9 cellular contexts compared by ENCODE assay signal in the genomic region with DNA sequence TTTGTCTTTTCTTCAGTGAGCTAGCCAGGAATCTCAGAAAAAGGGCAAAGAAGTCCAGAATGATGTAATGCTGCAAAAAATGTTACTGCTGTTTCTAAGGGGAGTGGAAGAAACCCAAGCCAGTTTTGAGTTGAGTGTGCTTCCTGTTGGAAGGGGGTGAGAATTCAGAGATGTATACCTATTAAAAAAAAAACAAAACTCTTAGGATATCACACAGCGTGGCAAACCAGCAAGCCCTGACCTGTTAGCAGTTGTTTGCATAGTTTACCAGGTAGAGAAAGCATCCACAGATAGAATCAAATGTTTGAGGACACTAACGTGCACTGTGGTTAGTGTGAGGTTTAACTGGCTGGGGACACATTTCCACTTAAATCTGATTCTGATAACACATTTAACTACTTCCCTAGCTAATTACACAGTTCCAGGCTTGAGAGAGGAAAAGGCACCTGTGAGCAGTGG. TPM values are rescaled to one million over a fixed set of nuclear protein-coding genes. Genes with fewer than 3 reads are reported as not detected.
DNase-seq lines count a peak whose midpoint lies in the region; ATAC-seq and TF ChIP-seq lines count a peak whose summit lies in the region.
"Had no signal": no experiment of that assay in that cellular context is flagged by ENCODE, and none has a peak within 500 bp of the region (broad histone marks: within the 10 kb centered on the region; RNA-seq: fewer than 3 reads in every experiment).

No MANE protein-coding gene starts in this region.

- H3K27ac Mint-ChIP-seq in nephron progenitor cell (peak overlapping the region; percentile 82), T-cell (no peak overlapping the region)

- no TSS peak for BruUV-seq in OCI-LY7 (replicated peaks; lab: Mats Ljungman, UMichigan)

- H3K9me2 ChIP-seq in OCI-LY7 (ENCODE audit: insufficient read depth, low read length), result no peaks in the 10 kb centered on the region

- no peak for TF ChIP-seq EP300 in gastroesophageal sphincter (IDR thresholded peaks at IDR 0.05)

- POLR2A ChIA-PET in OCI-LY7 (lab: Charles Lee) (interaction anchor here (0.6 to 1.7 kb wide), 2 partner anchors 12 to 80 kb away, joined by 4 to 5 read pairs; partner anchors contain the start of gene BASP1), T-cell (lab: Charles Lee) (no interaction called here)

- WGBS in gastroesophageal sphincter (ENCODE audit: low coverage in 1 of 2), 2 donors, result 42 to 54% methylated on average over 2 of the region's 2 CpGs

- CTCF ChIA-PET in OCI-LY7 (lab: Charles Lee; ENCODE audit: unreplicated experiment) (no interaction called here), T-cell (lab: Charles Lee) (interaction anchor here in 1 of 2 donors (0.6 kb wide), 1 partner anchor 248 kb away, joined by 6 read pairs; no protein-coding TSS in a partner anchor)

- ATAC-seq in GM18870 (IDR thresholded peaks at IDR 0.05; ENCODE audit: unreplicated experiment) (peak; percentile 64), HG02763 (IDR thresholded peaks at IDR 0.05; ENCODE audit: unreplicated experiment) (peak; percentile 50), gastroesophageal sphincter (no peak), T-cell (replicated peaks in 1 of 4) (no peak)

- H3K4me1 Mint-ChIP-seq in nephron progenitor cell (peaks cover 22% of the 10 kb centered on the region), T-cell (no peaks in the 10 kb centered on the region)

- TF ChIP-seq CTCF in OCI-LY7 (conservative IDR thresholded peaks at IDR 0.05; ENCODE audit: low read length) (no peak), nephron progenitor cell (IDR thresholded peaks at IDR 0.05) (no peak), gastroesophageal sphincter (IDR thresholded peaks at IDR 0.05) (no peak)

- H3K79me2 ChIP-seq in OCI-LY7 (ENCODE audit: insufficient read depth, low read depth, low read length), result peaks cover 67% of the 10 kb centered on the region

- H3K4me2 ChIP-seq in OCI-LY7 (ENCODE audit: low read length), result peak overlapping the region; percentile 19; the same call in 1 of the 2 replicates

- H3K4me3 ChIP-seq in OCI-LY7 (ENCODE audit: low read depth, low read length, poor library complexity, severe bottlenecking), result no peak overlapping the region
- H3K4me3 ChIP-seq in gastroesophageal sphincter, result no peak overlapping the region
- H3K4me3 ChIP-seq: heart left ventricle had no signal

- H3K36me3 Mint-ChIP-seq in nephron progenitor cell (ENCODE audit: low read depth) (peaks cover 91% of the 10 kb centered on the region), T-cell (no peaks in the 10 kb centered on the region)

- H3K27me3 Mint-ChIP-seq in nephron progenitor cell (ENCODE audit: low read depth, poor library complexity) (no peaks in the 10 kb centered on the region), T-cell (peaks cover 4 to 24% of the 10 kb centered on the region in 2 donors)

- no peak for TF ChIP-seq POLR2A in gastroesophageal sphincter (IDR thresholded peaks at IDR 0.05)

- H3K9me3 Mint-ChIP-seq in nephron progenitor cell (peaks cover 17% of the 10 kb centered on the region), T-cell (peaks cover 0 to 4% (median 0%) of the 10 kb centered on the region in 3 donors)

- no peak overlapping the region for H2AFZ ChIP-seq in OCI-LY7 (ENCODE audit: low read length)

- H3K9me3 ChIP-seq in OCI-LY7 (ENCODE audit: low read length) (no peaks in the 10 kb centered on the region), gastroesophageal sphincter (no peaks in the 10 kb centered on the region)
- H3K9me3 ChIP-seq: heart left ventricle had no signal

- peaks cover 40% of the 10 kb centered on the region for H3K27me3 ChIP-seq in gastroesophageal sphincter

- H3K4me3 Mint-ChIP-seq in nephron progenitor cell (no peak overlapping the region), T-cell (no peak overlapping the region)

- no peak for DNase-seq in OCI-LY7 (ENCODE audit: low spot score)
- no peak for DNase-seq in nephron progenitor cell
- no peak for DNase-seq in NOMO-1 treated with dmso at 0.1 percent for 144 hours (lab: John Stamatoyannopoulos, UW; ENCODE audit: unreplicated experiment)
- no peak for DNase-seq in T-cell
- DNase-seq in NCI-H2029 treated with DMSO at 0.1 percent for 48 hours (lab: John Stamatoyannopoulos, UW), result no peak
- DNase-seq: heart left ventricle had no signal

- H3K4me1 ChIP-seq in OCI-LY7 (ENCODE audit: insufficient read depth, low read length, poor library complexity, severe bottlenecking) (peaks cover 34% of the 10 kb centered on the region), gastroesophageal sphincter (no peaks in the 10 kb centered on the region)

- H4K20me1 ChIP-seq in OCI-LY7 (ENCODE audit: insufficient read depth, low read length), result peaks cover 20% of the 10 kb centered on the region

- intact Hi-C loops in OCI-LY7 (cut with micrococcal nuclease; ENCODE audit: unreplicated experiment), result no loop called here

- H3K36me3 ChIP-seq in OCI-LY7 (ENCODE audit: insufficient read depth, low read length) (peaks cover 67% of the 10 kb centered on the region), gastroesophageal sphincter (no peaks in the 10 kb centered on the region)
- H3K36me3 ChIP-seq: heart left ventricle had no signal

- H3K27ac ChIP-seq in OCI-LY7 (ENCODE audit: low read depth, low read length, poor library complexity, severe bottlenecking), result no peak overlapping the region
- no peak overlapping the region for H3K27ac ChIP-seq in gastroesophageal sphincter

RNA-seq across cellular contexts. Expression of gene BASP1, which starts 11.4 kb away (rescaled TPM):
- 62.1 and 64.8 TPM in 2 replicates for total RNA-seq in OCI-LY7 (2014; rRNA removed; shearing (Covaris generic))
- total RNA-seq in OCI-LY7 (2022) (23.4 and 28.1 TPM in 2 replicates), gastroesophageal sphincter (10 to 100 TPM in 1 of 4 donors, 1 to 10 TPM in 2, under 1 TPM in 1; 0.31 to 12.9 (median 5.5) TPM), T-cell (1 to 10 TPM in 3 of 5 donors, under 1 TPM in 2; 0.47 to 4.6 (median 2.2) TPM)

Comparison
In these comparisons a context has a peak if more than half of its experiments do, and no peak if none do; other contexts are left out.
1. ATAC-seq: peak in GM18870 (single experiment) and HG02763 (single experiment); none in gastroesophageal sphincter (single experiment) and T-cell (0 of 4).